ENCODE assay signal across 13 cellular contexts in genomic region chr5:131285637-131286399, GRCh38. TPM values are rescaled to one million over a fixed set of nuclear protein-coding genes. Genes with fewer than 3 reads are reported as not detected.
DNase-seq lines count a peak whose midpoint lies in the region; ATAC-seq and TF ChIP-seq lines count a peak whose summit lies in the region.
"Had no signal": no experiment of that assay in that cellular context is flagged by ENCODE, and none has a peak within 500 bp of the region (broad histone marks: within the 10 kb centered on the region; RNA-seq: fewer than 3 reads in every experiment).

No MANE protein-coding gene starts in this region.

- CTCF ChIA-PET in HEK293 (lab: Yijun Ruan, JAX) (interaction anchor here (1.0 to 1.3 kb wide), 2 partner anchors 21 to 96 kb away, joined by 4 read pairs; no protein-coding TSS in a partner anchor), activated B cell treated with CpG ODN at 0.5 μM for 24 hours (lab: Charles Lee) (interaction anchor here (0.7 to 1.2 kb wide), 3 partner anchors 20 to 96 kb away, joined by 3 to 4 read pairs (median 3); no protein-coding TSS in a partner anchor)

- H3K4me1 Mint-ChIP-seq in activated B cell treated with CpG ODN at 0.5 μM for 24 hours: peaks cover 80% of the 10 kb centered on the region
- peaks cover 66 to 73% of the 10 kb centered on the region in 2 donors for H3K4me1 Mint-ChIP-seq in natural killer cell
- peaks cover 15% of the 10 kb centered on the region for H3K4me1 Mint-ChIP-seq in osteocyte (ENCODE audit: unreplicated experiment)

- H3K27me3 Mint-ChIP-seq in activated B cell treated with CpG ODN at 0.5 μM for 24 hours: no peaks in the 10 kb centered on the region
- no peaks in the 10 kb centered on the region for H3K27me3 Mint-ChIP-seq in natural killer cell (ENCODE audit: low read depth in 2 of 2)
- H3K27me3 Mint-ChIP-seq in osteocyte (ENCODE audit: unreplicated experiment): no peaks in the 10 kb centered on the region

- H3K4me1 ChIP-seq in HEK293 (ENCODE audit: control insufficient read depth, insufficient read depth, low read length): peaks cover 4% of the 10 kb centered on the region; the same call in 1 of the 2 replicates
- peaks cover 0 to 33% (median 17%) of the 10 kb centered on the region in 4 donors for H3K4me1 ChIP-seq in tibial nerve
- H3K4me1 ChIP-seq: breast epithelium had no signal

- H3K9me3 Mint-ChIP-seq in activated B cell treated with CpG ODN at 0.5 μM for 24 hours: no peaks in the 10 kb centered on the region
- H3K9me3 Mint-ChIP-seq in natural killer cell: no peaks in the 10 kb centered on the region
- H3K9me3 Mint-ChIP-seq in osteocyte (ENCODE audit: unreplicated experiment): no peaks in the 10 kb centered on the region

- H3K36me3 Mint-ChIP-seq in activated B cell treated with CpG ODN at 0.5 μM for 24 hours (ENCODE audit: low read depth): peaks cover 38% of the 10 kb centered on the region
- no peaks in the 10 kb centered on the region for H3K36me3 Mint-ChIP-seq in natural killer cell
- peaks cover 4% of the 10 kb centered on the region for H3K36me3 Mint-ChIP-seq in osteocyte (ENCODE audit: unreplicated experiment)

- TF ChIP-seq POLR2A in tibial nerve (IDR thresholded peaks at IDR 0.05): no peak

- H3K27me3 ChIP-seq in tibial nerve: no peaks in the 10 kb centered on the region
- H3K27me3 ChIP-seq: breast epithelium had no signal

- no peak overlapping the region for H3K4me3 Mint-ChIP-seq in activated B cell treated with CpG ODN at 0.5 μM for 24 hours
- peak overlapping the region; percentile 45 for H3K4me3 Mint-ChIP-seq in natural killer cell
- no peak overlapping the region for H3K4me3 Mint-ChIP-seq in osteocyte (ENCODE audit: unreplicated experiment)

- no peak for TF ChIP-seq EP300 in tibial nerve (IDR thresholded peaks at IDR 0.05)

- intact Hi-C loops in activated B cell treated with CpG ODN at 0.5 μM for 24 hours (cut with micrococcal nuclease) (no loop called here), natural killer cell (cut with micrococcal nuclease) (loop anchor here (10.0 kb wide), 1 partner anchor 819 kb away; no protein-coding TSS in a partner anchor)

- WGBS in tibial nerve, 2 donors: 94 to 100% methylated on average over 1 of the region's 1 CpG

- ATAC-seq in activated CD4-positive, CD25-positive, alpha-beta regulatory T cell treated with anti-CD3 and anti-CD28 coated beads, Interleukin-2, amount 50 U/mL, for 24 hours: peak; percentile 22 to 25
- ATAC-seq in activated B cell treated with CpG ODN at 0.5 μM for 24 hours (ENCODE audit: low read depth) (no peak), natural killer cell (no peak)
- ATAC-seq: SK-N-SH treated with all-trans-retinoic acid at 6 μM for 48 hours had no signal

- H3K9me3 ChIP-seq in HEK293 (ENCODE audit: control insufficient read depth, insufficient read depth, low read depth, low read length) (no peaks in the 10 kb centered on the region), tibial nerve (no peaks in the 10 kb centered on the region)
- H3K9me3 ChIP-seq: breast epithelium had no signal

- TF ChIP-seq CTCF in HEK293 (tag by site-specific recombination; IDR thresholded peaks at IDR 0.05) (no peak), activated B cell treated with CpG ODN at 0.5 μM for 24 hours (IDR thresholded peaks at IDR 0.05) (no peak), natural killer cell (IDR thresholded peaks at IDR 0.05) (no peak), osteocyte (IDR thresholded peaks at IDR 0.05) (no peak), tibial nerve (IDR thresholded peaks at IDR 0.05) (no peak)

- no peak overlapping the region for H3K27ac ChIP-seq in HEK293 (ENCODE audit: extremely low read depth, low read depth, low read length)
- peak overlapping the region in 1 of 4 donors; percentile 51 for H3K27ac ChIP-seq in tibial nerve
- H3K27ac ChIP-seq: breast epithelium had no signal

- H3K4me3 ChIP-seq in HEK293 (ENCODE audit: low read depth, low read length): no peak overlapping the region
- H3K4me3 ChIP-seq in tibial nerve: no peak overlapping the region
- H3K4me3 ChIP-seq: breast epithelium had no signal

- no peak for DNase-seq in activated CD4-positive, CD25-positive, alpha-beta regulatory T cell (lab: John Stamatoyannopoulos, UW)
- DNase-seq in activated B cell treated with CpG ODN at 0.5 μM for 24 hours (no peak), natural killer cell (no peak), osteocyte (ENCODE audit: extremely low spot score, unreplicated experiment) (no peak), cerebellar cortex (ENCODE audit: low spot score) (no peak), tibial nerve (ENCODE audit: low spot score in 2 of 2) (no peak)
- DNase-seq: DND-41, HCEC 1CT, NCI-H146 had no signal

- H3K36me3 ChIP-seq in HEK293 (ENCODE audit: control insufficient read depth in 2 of 2, insufficient read depth in 1 of 2, low read length in 2 of 2) (peaks cover 0 to 5% of the 10 kb centered on the region in 2 experiments; a peak in 1 of 3 replicates), tibial nerve (peaks cover 0 to 12% (median 0%) of the 10 kb centered on the region in 3 donors)
- H3K36me3 ChIP-seq: breast epithelium had no signal

- POLR2A ChIA-PET in HEK293 (lab: Yijun Ruan, JAX) (interaction anchor here (0.7 to 1.4 kb wide), 2 partner anchors 9 to 22 kb away, joined by 3 read pairs; partner anchors contain the start of gene CDC42SE2), activated B cell treated with CpG ODN at 0.5 μM for 24 hours (lab: Charles Lee) (interaction anchor here (0.5 to 2.4 kb wide), 12 partner anchors 10 to 1209 kb away, joined by 4 to 16 read pairs (median 5); partner anchors contain the start of gene CDC42SE2)

- H3K27ac Mint-ChIP-seq in activated B cell treated with CpG ODN at 0.5 μM for 24 hours (peak overlapping the region; percentile 31), natural killer cell (peak overlapping the region; percentile 78 to 93), osteocyte (ENCODE audit: unreplicated experiment) (no peak overlapping the region)

TF ChIP-seq in HEK293, 187 proteins besides CTCF, POLR2A, EP300 and RAD21:
- TF ChIP-seq ZNF248 (tag by site-specific recombination; IDR thresholded peaks at IDR 0.05): no peak
- TF ChIP-seq ZNF37A (tag by site-specific recombination; IDR thresholded peaks at IDR 0.05): no peak
- TF ChIP-seq KLF17 (tag by site-specific recombination; IDR thresholded peaks at IDR 0.05): no peak
- 0 out of 2 replicates have a peak, but pooled peaks have one; percentile 26 for TF ChIP-seq ZNF362 (tag by site-specific recombination; IDR thresholded peaks at IDR 0.05)
- TF ChIP-seq ZBTB17 (tag by site-specific recombination; IDR thresholded peaks at IDR 0.05): no peak
- no peak for TF ChIP-seq ELK4 (IDR thresholded peaks at IDR 0.05; ENCODE audit: borderline replicate concordance, low read depth, low read length)
- TF ChIP-seq KLF16 (tag by site-specific recombination; IDR thresholded peaks at IDR 0.05): no peak

RNA-seq across cellular contexts. Expression of gene CDC42SE2, which starts 22.0 kb away (rescaled TPM):
- total RNA-seq in activated B cell treated with CpG ODN at 0.5 μM for 24 hours (114 and 122 TPM in 2 replicates), natural killer cell (100 to 1,000 TPM; 140 to 183 (median 166) TPM), osteocyte (21.6 and 22.9 TPM in 2 replicates), tibial nerve (10 to 100 TPM; 23.1 to 31.8 (median 28.0) TPM)

Comparison
In these comparisons a context has a peak if more than half of its experiments do, and no peak if none do; other contexts are left out.
1. ATAC-seq: peak in activated CD4-positive, CD25-positive, alpha-beta regulatory T cell treated with anti-CD3 and anti-CD28 coated beads, Interleukin-2, amount 50 U/mL, for 24 hours (2 of 2); none in activated B cell treated with CpG ODN at 0.5 μM for 24 hours (single experiment) and natural killer cell (0 of 3).